Comparison of ENCODE assay signal across 8 cellular contexts in the genomic region with DNA sequence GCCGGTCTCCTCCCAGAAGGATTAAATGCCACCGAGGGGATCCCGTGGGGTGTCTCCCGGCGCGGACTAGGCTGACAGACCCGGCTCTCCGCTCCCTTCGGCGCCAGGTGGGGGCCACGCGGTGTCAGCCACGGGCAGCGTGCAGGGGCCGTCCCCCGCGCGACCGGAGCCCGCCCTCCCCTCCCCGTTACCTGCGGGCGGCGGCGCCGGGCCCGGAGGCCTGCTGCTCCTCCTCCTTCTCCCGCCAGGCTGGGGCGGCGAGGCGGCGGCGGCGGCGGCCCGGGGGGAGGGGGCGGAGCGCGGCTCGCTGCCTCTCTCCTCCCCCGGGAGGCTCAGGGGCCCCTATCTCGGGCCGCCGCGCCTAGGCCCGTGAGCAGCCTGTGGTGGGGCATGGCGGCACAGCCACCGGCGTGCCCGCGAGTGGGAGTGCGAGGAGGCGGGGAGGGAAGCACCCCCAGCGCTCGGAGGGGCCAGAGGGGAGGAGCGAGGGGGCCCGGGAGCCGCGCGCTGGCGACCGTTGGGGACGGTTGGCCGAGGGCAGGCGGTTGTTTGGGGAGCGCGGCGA. TPM values are rescaled to one million over a fixed set of nuclear protein-coding genes. Genes with fewer than 3 reads are reported as not detected.
DNase-seq lines count a peak whose midpoint lies in the region; ATAC-seq and TF ChIP-seq lines count a peak whose summit lies in the region.

No MANE protein-coding gene starts in this region.

- no peak overlapping the region for H2BK12ac ChIP-seq in neuronal stem cell (ENCODE audit: low read length)

- intact Hi-C loops in PC-9 (cut with micrococcal nuclease; ENCODE audit: unreplicated experiment): loop anchor here (2.0 to 10.0 kb wide), 2 partner anchors 69 to 321 kb away; no protein-coding TSS in a partner anchor

- TF ChIP-seq EP300 in suprapubic skin (IDR thresholded peaks at IDR 0.05): no peak

- no peak overlapping the region for H3K4ac ChIP-seq in neuronal stem cell (ENCODE audit: low read length)

- POLR2A ChIA-PET in PC-9 (lab: Charles Lee; ENCODE audit: unreplicated experiment): interaction anchor here (0.6 to 0.7 kb wide), 4 partner anchors 68 to 998 kb away, joined by 3 to 27 read pairs (median 6); no protein-coding TSS in a partner anchor

- H2BK5ac ChIP-seq in neuronal stem cell (ENCODE audit: low read length): peak overlapping the region; percentile 87

- peak overlapping the region; percentile 66 to 96 (median 85) for H3K4me2 ChIP-seq in BLaER1 treated with 17β-estradiol and CSF1 and Interleukin-3, amounts not matched to agents 10 nM and 100 nM
- H3K4me2 ChIP-seq in PC-9: peak overlapping the region; percentile 84
- peak overlapping the region; percentile 54 for H3K4me2 ChIP-seq in neuronal stem cell (ENCODE audit: insufficient read depth, low read length, poor library complexity, severe bottlenecking)

- no peak overlapping the region for H3K23ac ChIP-seq in neuronal stem cell (ENCODE audit: low read depth, low read length, poor library complexity)

- H3K9me3 ChIP-seq in BLaER1 treated with 17β-estradiol and CSF1 and Interleukin-3, amounts not matched to agents 10 nM and 100 nM (replicated peaks in 1 of 11): peaks cover 0 to 4% (median 0%) of the 10 kb centered on the region in 11 experiments; a peak in 5 of 22 replicates
- H3K9me3 ChIP-seq in PC-9 (ENCODE audit: insufficient read depth, low read depth): no peaks in the 10 kb centered on the region
- H3K9me3 ChIP-seq in neuronal stem cell (replicated peaks in 1 of 2; ENCODE audit: control insufficient read depth in 2 of 2, insufficient read depth in 1 of 2, low read depth in 1 of 2, low read length in 2 of 2): no peaks in the 10 kb centered on the region
- H3K9me3 ChIP-seq in suprapubic skin: no peaks in the 10 kb centered on the region

- peak overlapping the region; percentile 83 to 97 (median 90) for H3K4me3 ChIP-seq in BLaER1 treated with 17β-estradiol and CSF1 and Interleukin-3, amounts not matched to agents 10 nM and 100 nM
- H3K4me3 ChIP-seq in PC-9 (peak overlapping the region; percentile 68), neuronal stem cell (ENCODE audit: low read length in 2 of 2) (peak overlapping the region; percentile 50 to 92), suprapubic skin (peak overlapping the region; percentile 95)

- peaks cover 44% of the 10 kb centered on the region for H3K79me2 ChIP-seq in PC-9 (ENCODE audit: low read depth)

- peak overlapping the region; percentile 91 to 96 (median 94) for H3K27ac ChIP-seq in BLaER1 treated with 17β-estradiol and CSF1 and Interleukin-3, amounts not matched to agents 10 nM and 100 nM
- peak overlapping the region; percentile 63 for H3K27ac ChIP-seq in PC-9
- peak overlapping the region; percentile 96 for H3K27ac ChIP-seq in foreskin keratinocyte
- H3K27ac ChIP-seq in neuronal stem cell (replicated peaks; ENCODE audit: low read length): peak overlapping the region; percentile 89
- H3K27ac ChIP-seq in suprapubic skin: peak overlapping the region; percentile 97

- H3K9me2 ChIP-seq in PC-9 (ENCODE audit: insufficient read depth): no peaks in the 10 kb centered on the region

- TF ChIP-seq CTCF in PC-9 (conservative IDR thresholded peaks at IDR 0.05) (no peak), foreskin keratinocyte (conservative IDR thresholded peaks at IDR 0.05) (no peak), suprapubic skin (IDR thresholded peaks at IDR 0.05) (no peak)

- TF ChIP-seq POLR2A in suprapubic skin (IDR thresholded peaks at IDR 0.05): peak in 1 of 2 donors; percentile 18

- H2BK15ac ChIP-seq in neuronal stem cell (ENCODE audit: low read length): no peak overlapping the region

- no CpG with 5 or more reads among the region's 68 CpGs for WGBS in neuronal stem cell (ENCODE audit: extremely low coverage in 2 of 2, insufficient read length in 2 of 2, insufficient replicate concordance in 1 of 2), 2 donors
- 0% methylated on average over 1 of the region's 68 CpGs for WGBS in suprapubic skin

- H3K4me1 ChIP-seq in BLaER1 treated with 17β-estradiol and CSF1 and Interleukin-3, amounts not matched to agents 10 nM and 100 nM: peaks cover 26 to 46% (median 38%) of the 10 kb centered on the region in 10 experiments
- H3K4me1 ChIP-seq in PC-9 (replicated peaks; ENCODE audit: insufficient read depth) (peaks cover 15% of the 10 kb centered on the region), foreskin keratinocyte (peaks cover 19% of the 10 kb centered on the region), neuronal stem cell (ENCODE audit: control insufficient read depth in 2 of 2, insufficient read depth in 1 of 2, low read depth in 1 of 2, low read length in 2 of 2) (peaks cover 2 to 7% of the 10 kb centered on the region in 2 donors), suprapubic skin (peaks cover 42% of the 10 kb centered on the region)

- peaks cover 6% of the 10 kb centered on the region; the same call in 1 of the 2 replicates for H3F3A ChIP-seq in PC-9 (ENCODE audit: insufficient read depth, low read depth)

- ATAC-seq in GM19035 (IDR thresholded peaks at IDR 0.05; ENCODE audit: unreplicated experiment) (peak; percentile 54), HG03175 (IDR thresholded peaks at IDR 0.05; ENCODE audit: unreplicated experiment) (peak; percentile 43), foreskin keratinocyte (peak; percentile 76)

- no peak overlapping the region for H2AK5ac ChIP-seq in neuronal stem cell (ENCODE audit: low read depth, low read length)

- peak overlapping the region; percentile 92 for H3K18ac ChIP-seq in neuronal stem cell (ENCODE audit: low read length)

- peak overlapping the region; percentile 91 to 95 (median 93) for H3K9ac ChIP-seq in BLaER1 treated with 17β-estradiol and CSF1 and Interleukin-3, amounts not matched to agents 10 nM and 100 nM
- H3K9ac ChIP-seq in neuronal stem cell (ENCODE audit: low read depth, low read length, poor library complexity): peak overlapping the region; percentile 92

- H4K91ac ChIP-seq in neuronal stem cell (ENCODE audit: low read depth, low read length, poor library complexity): peak overlapping the region; percentile 92

- H4K8ac ChIP-seq in neuronal stem cell (ENCODE audit: low read depth, low read length): no peak overlapping the region

- peak in 1 of 2 experiments; percentile 69 for DNase-seq in PC-9
- peak; percentile 60 for DNase-seq in activated effector memory CD4-positive, alpha-beta T cell treated with Interleukin-2 at 50 U/mL for 16 hours
- peak; percentile 27 to 57 for DNase-seq in foreskin keratinocyte
- no peak for DNase-seq in neuronal stem cell (ENCODE audit: low spot score)
- peak; percentile 78 to 86 for DNase-seq in suprapubic skin (ENCODE audit: low spot score in 2 of 2)

- peaks cover 4% of the 10 kb centered on the region for H3K79me1 ChIP-seq in neuronal stem cell (ENCODE audit: low read depth, low read length)

- no TSS peak for BruUV-seq in PC-9 (replicated peaks; lab: Mats Ljungman, UMichigan)

- CTCF ChIA-PET in PC-9 (lab: Charles Lee): no interaction called here

- H3K36me3 ChIP-seq in BLaER1 treated with 17β-estradiol and CSF1 and Interleukin-3, amounts not matched to agents 10 nM and 100 nM: peaks cover 0 to 15% (median 4%) of the 10 kb centered on the region in 11 experiments; a peak in 12 of 22 replicates
- peaks cover 7% of the 10 kb centered on the region for H3K36me3 ChIP-seq in PC-9 (ENCODE audit: low read depth)
- peaks cover 0 to 2% of the 10 kb centered on the region in 2 donors for H3K36me3 ChIP-seq in neuronal stem cell (replicated peaks in 1 of 2; ENCODE audit: control insufficient read depth in 2 of 2, insufficient read depth in 2 of 2, low read length in 2 of 2)
- H3K36me3 ChIP-seq in suprapubic skin: no peaks in the 10 kb centered on the region

- H4K20me1 ChIP-seq in BLaER1 treated with 17β-estradiol and CSF1 and Interleukin-3, amounts not matched to agents 10 nM and 100 nM: peaks cover 0 to 43% (median 37%) of the 10 kb centered on the region in 11 experiments; a peak in 17 of 22 replicates
- peaks cover 12% of the 10 kb centered on the region; the same call in 1 of the 2 replicates for H4K20me1 ChIP-seq in PC-9 (ENCODE audit: insufficient read depth)

- no peak overlapping the region for H2BK120ac ChIP-seq in neuronal stem cell (ENCODE audit: low read depth, low read length)

- H3K27me3 ChIP-seq in BLaER1 treated with 17β-estradiol and CSF1 and Interleukin-3, amounts not matched to agents 10 nM and 100 nM: no peaks in the 10 kb centered on the region
- no peaks in the 10 kb centered on the region for H3K27me3 ChIP-seq in PC-9 (ENCODE audit: insufficient read depth, low read depth)
- no peaks in the 10 kb centered on the region for H3K27me3 ChIP-seq in foreskin keratinocyte
- H3K27me3 ChIP-seq in neuronal stem cell (ENCODE audit: control insufficient read depth in 3 of 3, insufficient read depth in 3 of 3, low read depth in 1 of 3, low read length in 3 of 3): no peaks in the 10 kb centered on the region
- H3K27me3 ChIP-seq in suprapubic skin: no peaks in the 10 kb centered on the region

- H2AFZ ChIP-seq in PC-9 (peak overlapping the region; percentile 94), neuronal stem cell (ENCODE audit: low read length) (peak overlapping the region; percentile 90)

- no peak overlapping the region for H3K14ac ChIP-seq in neuronal stem cell (ENCODE audit: low read length)

RNA-seq across cellular contexts. Expression of a gene that starts 0.5 kb away (rescaled TPM):
- total RNA-seq in PC-9 (2021) (33.4 and 41.2 TPM in 2 replicates), foreskin keratinocyte (20.8 and 21.2 TPM in 2 replicates), suprapubic skin (10 to 100 TPM; 28.7 to 89.5 (median 69.1) TPM)
- 3.9 and 4.4 TPM in 2 replicates for polyA plus RNA-seq in foreskin keratinocyte
- polyA plus RNA-seq in neuronal stem cell (2013, experiment 1 of 2): 20.6 TPM
- polyA plus RNA-seq in neuronal stem cell (2013, experiment 2 of 2): 21.6 TPM
